28 cellular contexts compared by ENCODE assay signal in genomic region chr4:39120418-39120817, GRCh38.
"Had no signal": no experiment of that assay in that cellular context is flagged by ENCODE, and none has a peak within 500 bp of the region (broad histone marks: within the 10 kb centered on the region; RNA-seq: fewer than 3 reads in every experiment).

No MANE protein-coding gene starts in this region.

- DNase-seq: natural killer cell; occipital lobe; ovary; posterior cingulate gyrus; psoas muscle; right cardiac atrium; right lobe of liver; sigmoid colon; small intestine; stimulated activated CD4-positive, alpha-beta T cell treated with anti-CD3 and anti-CD28 coated beads, Interleukin-15, amount 100 ng/mL, for 24 hours; stimulated activated CD4-positive, alpha-beta T cell treated with anti-CD3 and anti-CD28 coated beads, Interleukin-2, amount 100 ng/mL, for 24 hours; stimulated activated CD4-positive, alpha-beta T cell treated with anti-CD3 and anti-CD28 coated beads, Interleukin-2, amount 100 ng/mL, for 48 hours; stimulated activated CD4-positive, alpha-beta T cell treated with anti-CD3 and anti-CD28 coated beads, Interleukin-4, amount 100 ng/mL, for 24 hours; stimulated activated naive B cell treated with anti-CD40 and anti-IgM and Interleukin-4, amounts not matched to agents 10 μg/mL and 1 μg/mL and 100 μg/mL, for 72 hours; stimulated activated naive CD4-positive, alpha-beta T cell treated with Interleukin-2 at 50 U/mL for 16 hours; stomach; thyroid gland; upper lobe of right lung; uterus had no signal

- H3K79me2 ChIP-seq: parathyroid adenoma had no signal

- H3K9ac ChIP-seq: neural progenitor cell, parathyroid adenoma had no signal

- FAIRE-seq: small intestine had no signal

- H3K4me2 ChIP-seq: neural progenitor cell had no signal

- H2AFZ ChIP-seq: neural progenitor cell, parathyroid adenoma had no signal

- ATAC-seq: natural killer cell; psoas muscle; right cardiac atrium; right lobe of liver; stimulated activated effector memory CD8-positive, alpha-beta T cell treated with anti-CD3 and anti-CD28 coated beads, Interleukin-12 subunit alpha, Interleukin-12 subunit beta, amount 100 ng/mL, for 72 hours; stimulated activated naive B cell treated with anti-CD40 and anti-IgM and Interleukin-4, amounts not matched to agents 10 μg/mL and 1 μg/mL and 100 μg/mL, for 72 hours; upper lobe of right lung had no signal

- H3K9me3 ChIP-seq: ovary, right lobe of liver, sigmoid colon, stomach, thoracic aorta, thyroid gland, upper lobe of right lung, uterus had no signal

- H3K27me3 Mint-ChIP-seq: progenitor cell of endocrine pancreas; stimulated activated naive B cell treated with anti-CD40 and anti-IgM and Interleukin-4, amounts not matched to agents 10 μg/mL and 1 μg/mL and 100 μg/mL, for 72 hours; stimulated activated naive CD8-positive, alpha-beta T cell treated with anti-CD3 and anti-CD28 coated beads, Interleukin-15, Interleukin-2, amounts not matched to agents 100 ng/mL and 50 ng/mL, for 24 hours; type B pancreatic cell had no signal

- H3K4me1 ChIP-seq: neural progenitor cell, parathyroid adenoma, psoas muscle, right lobe of liver, stomach, thyroid gland, tibial nerve, upper lobe of right lung, uterus had no signal

- H3K27ac Mint-ChIP-seq: natural killer cell; nephron; neural progenitor cell; progenitor cell of endocrine pancreas; stimulated activated effector memory CD8-positive, alpha-beta T cell treated with anti-CD3 and anti-CD28 coated beads, Interleukin-12 subunit alpha, Interleukin-12 subunit beta, amount 100 ng/mL, for 72 hours; stimulated activated naive B cell treated with anti-CD40 and anti-IgM and Interleukin-4, amounts not matched to agents 10 μg/mL and 1 μg/mL and 100 μg/mL, for 72 hours; stimulated activated naive CD8-positive, alpha-beta T cell treated with anti-CD3 and anti-CD28 coated beads, Interleukin-15, Interleukin-2, amounts not matched to agents 100 ng/mL and 50 ng/mL, for 24 hours; type B pancreatic cell had no signal

- H3K36me3 ChIP-seq: neural progenitor cell, ovary, right lobe of liver, thoracic aorta, thyroid gland, upper lobe of right lung, uterus had no signal

- H3K9me3 Mint-ChIP-seq: stimulated activated effector memory CD8-positive, alpha-beta T cell treated with anti-CD3 and anti-CD28 coated beads, Interleukin-12 subunit alpha, Interleukin-12 subunit beta, amount 100 ng/mL, for 72 hours; stimulated activated naive CD8-positive, alpha-beta T cell treated with anti-CD3 and anti-CD28 coated beads, Interleukin-15, Interleukin-2, amounts not matched to agents 100 ng/mL and 50 ng/mL, for 24 hours had no signal

- H3K4me1 Mint-ChIP-seq: nephron had no signal

- H3K27ac ChIP-seq: neural progenitor cell, ovary, parathyroid adenoma, psoas muscle, right lobe of liver, sigmoid colon, stomach, thoracic aorta, thyroid gland, tibial nerve, upper lobe of right lung, uterus had no signal

- H3K4me3 ChIP-seq: neural progenitor cell, ovary, psoas muscle, right lobe of liver, sigmoid colon, stomach, thoracic aorta, thyroid gland, tibial nerve, upper lobe of right lung, uterus had no signal

- H3K27me3 ChIP-seq: neural progenitor cell, ovary, right lobe of liver, sigmoid colon, stomach, thyroid gland, tibial nerve, upper lobe of right lung, uterus had no signal

- H3K4me3 Mint-ChIP-seq: natural killer cell; nephron; neural progenitor cell; stimulated activated effector memory CD8-positive, alpha-beta T cell treated with anti-CD3 and anti-CD28 coated beads, Interleukin-12 subunit alpha, Interleukin-12 subunit beta, amount 100 ng/mL, for 72 hours; stimulated activated naive B cell treated with anti-CD40 and anti-IgM and Interleukin-4, amounts not matched to agents 10 μg/mL and 1 μg/mL and 100 μg/mL, for 72 hours; stimulated activated naive CD8-positive, alpha-beta T cell treated with anti-CD3 and anti-CD28 coated beads, Interleukin-15, Interleukin-2, amounts not matched to agents 100 ng/mL and 50 ng/mL, for 24 hours; type B pancreatic cell had no signal
